ENCODE assay signal across 8 cellular contexts in the genomic region with DNA sequence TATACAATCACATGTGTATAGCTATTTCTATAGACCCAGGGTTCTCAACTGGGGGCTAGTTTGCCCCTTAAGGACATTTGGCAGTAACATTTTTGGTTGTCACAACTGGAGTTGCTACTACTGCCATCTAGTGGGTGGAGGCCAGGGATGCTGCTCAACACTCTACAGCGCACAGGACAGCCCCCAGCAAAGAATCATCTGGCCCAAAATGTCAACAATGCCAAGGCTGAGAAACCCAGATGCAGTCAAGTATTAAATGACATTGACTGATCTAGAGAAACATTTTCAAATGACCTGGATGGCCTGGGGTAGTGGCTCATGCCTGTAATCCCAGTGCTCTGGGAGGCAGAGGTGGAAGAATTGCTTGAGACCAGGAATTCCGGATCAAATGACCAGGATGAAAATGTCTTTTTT. TPM values are rescaled to one million over a fixed set of nuclear protein-coding genes. Genes with fewer than 3 reads are reported as not detected.
DNase-seq lines count a peak whose midpoint lies in the region; ATAC-seq and TF ChIP-seq lines count a peak whose summit lies in the region.

No MANE protein-coding gene starts in this region.

- H3K27ac Mint-ChIP-seq in mesothelial cell of epicardium, result no peak overlapping the region

- H3K4me1 Mint-ChIP-seq in mesothelial cell of epicardium, result peaks cover 8% of the 10 kb centered on the region

- peaks cover 11% of the 10 kb centered on the region for H3K36me3 Mint-ChIP-seq in mesothelial cell of epicardium

- no peaks in the 10 kb centered on the region for H3K27me3 Mint-ChIP-seq in mesothelial cell of epicardium (ENCODE audit: low read depth)

- H3K4me1 ChIP-seq in foreskin keratinocyte, result peaks cover 24% of the 10 kb centered on the region

- no peak overlapping the region for H3K27ac ChIP-seq in foreskin keratinocyte

- no peaks in the 10 kb centered on the region for H3K9me3 Mint-ChIP-seq in mesothelial cell of epicardium

- no peak overlapping the region for H3K4me3 Mint-ChIP-seq in mesothelial cell of epicardium

- TF ChIP-seq CTCF in foreskin keratinocyte (conservative IDR thresholded peaks at IDR 0.05) (peak; percentile 64), mesothelial cell of epicardium (IDR thresholded peaks at IDR 0.05; ENCODE audit: unreplicated experiment) (no peak)

- no peaks in the 10 kb centered on the region for H3K27me3 ChIP-seq in foreskin keratinocyte

- peak; percentile 72 for ATAC-seq in HG03066 (IDR thresholded peaks at IDR 0.05; ENCODE audit: low read depth, unreplicated experiment)
- ATAC-seq in foreskin keratinocyte, result peak; percentile 23

- DNase-seq in SKM-1 treated with dmso at 0.1 percent for 144 hours (lab: John Stamatoyannopoulos, UW; ENCODE audit: unreplicated experiment) (peak; percentile 33), SKM-1 (lab: John Stamatoyannopoulos, UW; ENCODE audit: unreplicated experiment) (no peak), OCI-M2 (lab: John Stamatoyannopoulos, UW; ENCODE audit: unreplicated experiment) (peak; percentile 11), foreskin keratinocyte (no peak), mesothelial cell of epicardium (ENCODE audit: low spot score in 2 of 2, unreplicated experiment in 2 of 2) (no peak)
- peak; percentile 70 for DNase-seq in activated T-cell treated with anti-CD3 and anti-CD28 coated beads, Interleukin-2, amount 50 U/mL, for 1 hour
- DNase-seq in stimulated activated CD4-positive, alpha-beta T cell treated with anti-CD3 and anti-CD28 coated beads, Interleukin-15, amount 100 ng/mL, for 24 hours, result peak; percentile 83

RNA-seq across cellular contexts. Expression of a gene that starts 5.8 kb away (rescaled TPM):
- total RNA-seq in foreskin keratinocyte (82.9 and 84.5 TPM in 2 replicates), mesothelial cell of epicardium (31.9 to 38.2 TPM (median 37.1 TPM) in 3 replicates)
- polyA plus RNA-seq in foreskin keratinocyte, result 47.5 and 50.6 TPM in 2 replicates

RNA-seq across cellular contexts. Expression of a gene that starts 38.6 kb away (rescaled TPM):
- total RNA-seq in foreskin keratinocyte, result 39.3 and 49.6 TPM in 2 replicates
- 22.0 and 30.2 TPM in 2 replicates for polyA plus RNA-seq in foreskin keratinocyte
- 20.1 to 22.8 TPM (median 21.9 TPM) in 3 replicates for total RNA-seq in mesothelial cell of epicardium

RNA-seq across cellular contexts. Expression of a gene that starts 48.7 kb away (rescaled TPM):
- 15.4 and 21.7 TPM in 2 replicates for total RNA-seq in foreskin keratinocyte
- polyA plus RNA-seq in foreskin keratinocyte, result 7.3 and 8.8 TPM in 2 replicates
- total RNA-seq in mesothelial cell of epicardium, result 18.4 to 23.1 TPM (median 22.0 TPM) in 3 replicates

Comparison
In these comparisons a context has a peak if more than half of its experiments do, and no peak if none do; other contexts are left out.
1. DNase-seq: peak in SKM-1 treated with dmso at 0.1 percent for 144 hours (single experiment), OCI-M2 (single experiment), activated T-cell treated with anti-CD3 and anti-CD28 coated beads, Interleukin-2, amount 50 U/mL, for 1 hour (single experiment) and stimulated activated CD4-positive, alpha-beta T cell treated with anti-CD3 and anti-CD28 coated beads, Interleukin-15, amount 100 ng/mL, for 24 hours (single experiment); none in SKM-1 (single experiment), foreskin keratinocyte (0 of 2) and mesothelial cell of epicardium (0 of 2).